Comparison of ENCODE assay signal across 14 cellular contexts in the genomic region with DNA sequence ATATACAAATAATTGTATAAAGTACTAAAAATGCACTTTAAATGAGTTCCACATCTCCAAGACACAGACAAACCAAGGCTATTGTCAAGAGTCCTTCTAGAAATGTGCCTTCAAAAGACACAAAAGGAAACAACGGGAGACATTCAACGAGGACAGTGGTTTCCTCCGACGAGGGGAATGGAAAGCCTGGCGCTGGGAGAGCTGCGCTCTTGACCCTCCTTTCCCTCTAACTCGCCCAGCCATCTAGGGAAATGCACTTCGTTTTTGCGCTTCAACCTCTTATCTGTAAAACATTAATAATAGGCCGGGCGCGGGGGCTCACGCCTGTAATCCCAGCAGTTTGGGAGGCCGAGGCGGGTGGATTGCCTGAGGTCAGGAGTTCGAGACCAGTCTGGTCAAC. TPM values are rescaled to one million over a fixed set of nuclear protein-coding genes. Genes with fewer than 3 reads are reported as not detected.
"Had no signal": no experiment of that assay in that cellular context is flagged by ENCODE, and none has a peak within 500 bp of the region (broad histone marks: within the 10 kb centered on the region; RNA-seq: fewer than 3 reads in every experiment).

No MANE protein-coding gene starts in this region.

- DNase-seq: activated naive CD4-positive, alpha-beta T cell treated with anti-CD3 and anti-CD28 coated beads, Interleukin-2, amount 10 ng/mL, durations not matched to agents 7 days and 5 days; caudate nucleus; colonic mucosa; left lung; right cardiac atrium; spleen; stimulated activated CD4-positive, alpha-beta T cell treated with anti-CD3 and anti-CD28 coated beads, Interleukin-1b, Interleukin-23, amount 100 ng/mL, for 48 hours; stimulated activated naive CD4-positive, alpha-beta T cell; substantia nigra; transverse colon had no signal

- H3K27ac ChIP-seq: colonic mucosa, left lung, neutrophil, spleen, transverse colon had no signal

- H3K4me3 ChIP-seq: colonic mucosa, left lung, spleen, transverse colon had no signal

- H3K9me3 ChIP-seq: colonic mucosa, neutrophil, transverse colon had no signal

- H3K4me1 Mint-ChIP-seq: activated naive CD4-positive, alpha-beta T cell treated with anti-CD3 and anti-CD28 coated beads, Interleukin-2, amount 10 ng/mL, durations not matched to agents 7 days and 5 days had no signal

- H3K27ac Mint-ChIP-seq: activated naive CD4-positive, alpha-beta T cell treated with anti-CD3 and anti-CD28 coated beads, Interleukin-2, amount 10 ng/mL, durations not matched to agents 7 days and 5 days; activated T-helper 2 cell treated with anti-CD3 and anti-CD28 coated beads, Interferon-gamma antibody, Interleukin-2, Interleukin-4, amounts not matched to agents 10 μg/mL and 5 μg/mL and 100 μg/mL, durations not matched to agents 14 hours and 24 hours and 36 hours had no signal

- H3K4me3 Mint-ChIP-seq: activated naive CD4-positive, alpha-beta T cell treated with anti-CD3 and anti-CD28 coated beads, Interleukin-2, amount 10 ng/mL, durations not matched to agents 7 days and 5 days had no signal

- H3K36me3 ChIP-seq: colonic mucosa, left lung, neutrophil, spleen, transverse colon had no signal

- H3K4me1 ChIP-seq: colonic mucosa, left lung, spleen, transverse colon had no signal

- H3K36me3 Mint-ChIP-seq: activated naive CD4-positive, alpha-beta T cell treated with anti-CD3 and anti-CD28 coated beads, Interleukin-2, amount 10 ng/mL, durations not matched to agents 7 days and 5 days had no signal

- ATAC-seq: left lung, right cardiac atrium had no signal

- H3K27me3 ChIP-seq: colonic mucosa, transverse colon had no signal

RNA-seq across cellular contexts. Expression of a gene that starts 37.0 kb away (rescaled TPM):
- total RNA-seq: activated T-helper 2 cell treated with anti-CD3 and anti-CD28 coated beads, Interferon-gamma antibody, Interleukin-2, Interleukin-4, amounts not matched to agents 10 μg/mL and 5 μg/mL and 100 μg/mL, durations not matched to agents 14 hours and 24 hours and 36 hours; frontal cortex; posterior vena cava; right cardiac atrium; spleen; transverse colon had no signal
- polyA plus RNA-seq: right cardiac atrium, spleen had no signal
